Comparison of ENCODE assay signal across 8 cellular contexts in the genomic region with DNA sequence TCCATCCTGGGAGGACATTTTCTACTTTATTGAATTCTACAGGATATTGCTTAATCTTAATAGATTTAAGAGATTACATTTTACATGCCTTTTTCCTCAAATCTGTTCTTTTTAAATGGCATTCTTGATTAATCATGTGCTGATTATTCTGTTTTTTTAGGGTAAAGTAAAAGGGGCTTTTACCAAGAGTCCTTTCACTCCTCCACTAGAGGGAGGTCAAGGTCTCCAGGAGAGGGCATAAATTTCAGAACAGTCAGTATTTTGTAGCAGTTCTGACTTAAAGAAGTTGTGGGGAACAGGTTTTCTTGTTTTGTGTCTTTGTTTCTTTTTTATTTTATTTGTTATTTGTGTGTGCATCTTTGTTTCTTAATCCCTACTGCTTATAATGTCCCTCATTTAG. TPM values are rescaled to one million over a fixed set of nuclear protein-coding genes. Genes with fewer than 3 reads are reported as not detected.
A peak's percentile ranks its signal among the peaks of the same experiment; 100 is the strongest.
DNase-seq lines count a peak whose midpoint lies in the region; ATAC-seq, FAIRE-seq and TF ChIP-seq lines count a peak whose summit lies in the region.

No MANE protein-coding gene starts in this region.

- no peaks in the 10 kb centered on the region for H3K4me1 ChIP-seq in RWPE2 (ENCODE audit: insufficient read depth, poor library complexity, severe bottlenecking)
- peaks cover 0 to 2% of the 10 kb centered on the region in 2 donors for H3K4me1 ChIP-seq in small intestine (ENCODE audit: control insufficient read depth in 2 of 2, insufficient read depth in 1 of 2, low read depth in 1 of 2, low read length in 1 of 2)

- no peak overlapping the region for H3K4me3 ChIP-seq in RWPE2 (ENCODE audit: severe bottlenecking)
- no peak overlapping the region for H3K4me3 ChIP-seq in fibroblast of villous mesenchyme (ENCODE audit: low read depth, low read length)
- no peak overlapping the region for H3K4me3 ChIP-seq in small intestine (ENCODE audit: low read depth in 1 of 2, low read length in 2 of 2)

- DNase-seq in AG20443 (ENCODE audit: low spot score): peak; percentile 33
- no peak for DNase-seq in RWPE2 (ENCODE audit: low spot score)
- peak; percentile 51 for DNase-seq in fibroblast of villous mesenchyme (ENCODE audit: low read depth)
- peak; percentile 43 for DNase-seq in small intestine
- no peak for DNase-seq in NCI-H526 treated with DMSO at 0.1 percent for 48 hours (lab: John Stamatoyannopoulos, UW)
- no peak for DNase-seq in DMS153 treated with DMSO at 0.1 percent for 48 hours (lab: John Stamatoyannopoulos, UW; ENCODE audit: unreplicated experiment)

- peak; percentile 38 for ATAC-seq in GM21723 (IDR thresholded peaks at IDR 0.05; ENCODE audit: unreplicated experiment)
- no peak for ATAC-seq in RWPE2 (ENCODE audit: low read depth)
- ATAC-seq in HG03039 (IDR thresholded peaks at IDR 0.05; ENCODE audit: unreplicated experiment): no peak

- no peaks in the 10 kb centered on the region for H3K9me3 ChIP-seq in RWPE2 (ENCODE audit: severe bottlenecking)
- no peaks in the 10 kb centered on the region for H3K9me3 ChIP-seq in small intestine (ENCODE audit: control insufficient read depth, low read depth)

- FAIRE-seq in small intestine (lab: Jason Lieb, UNC): no peak

- TF ChIP-seq CTCF in RWPE2 (IDR thresholded peaks at IDR 0.05; ENCODE audit: poor library complexity, severe bottlenecking) (peak; percentile 40), fibroblast of villous mesenchyme (IDR thresholded peaks at IDR 0.05; ENCODE audit: insufficient read depth, low read depth, low read length) (peak; percentile 72)

- H3K36me3 ChIP-seq in RWPE2 (ENCODE audit: low read depth) (peaks cover 100% of the 10 kb centered on the region), small intestine (ENCODE audit: control insufficient read depth in 2 of 2, insufficient read depth in 2 of 2, low read length in 2 of 2) (peaks cover 7 to 21% of the 10 kb centered on the region in 2 donors)

- no peak overlapping the region for H3K27ac ChIP-seq in RWPE2 (ENCODE audit: poor library complexity, severe bottlenecking)
- H3K27ac ChIP-seq in small intestine (ENCODE audit: low read depth in 1 of 2, low read length in 1 of 2): no peak overlapping the region

- no peaks in the 10 kb centered on the region for H3K27me3 ChIP-seq in RWPE2 (ENCODE audit: insufficient read depth, poor library complexity, severe bottlenecking)
- H3K27me3 ChIP-seq in small intestine (ENCODE audit: control insufficient read depth in 2 of 2, insufficient read depth in 2 of 2, low read length in 2 of 2): no peaks in the 10 kb centered on the region

RNA-seq across cellular contexts. Expression of a gene that starts 25.4 kb away (rescaled TPM):
- 34.5 and 47.5 TPM in 2 replicates for total RNA-seq in fibroblast of villous mesenchyme
- 10 to 100 TPM; 11.6 to 17.4 (median 13.9) TPM for polyA plus RNA-seq in small intestine

Comparison
In these comparisons a context has a peak if more than half of its experiments do, and no peak if none do; other contexts are left out.
1. DNase-seq: peak in AG20443 (single experiment), fibroblast of villous mesenchyme (single experiment) and small intestine (single experiment); none in RWPE2 (single experiment), NCI-H526 treated with DMSO at 0.1 percent for 48 hours (single experiment) and DMS153 treated with DMSO at 0.1 percent for 48 hours (single experiment).